34 cellular contexts compared by ENCODE assay signal in the genomic region with DNA sequence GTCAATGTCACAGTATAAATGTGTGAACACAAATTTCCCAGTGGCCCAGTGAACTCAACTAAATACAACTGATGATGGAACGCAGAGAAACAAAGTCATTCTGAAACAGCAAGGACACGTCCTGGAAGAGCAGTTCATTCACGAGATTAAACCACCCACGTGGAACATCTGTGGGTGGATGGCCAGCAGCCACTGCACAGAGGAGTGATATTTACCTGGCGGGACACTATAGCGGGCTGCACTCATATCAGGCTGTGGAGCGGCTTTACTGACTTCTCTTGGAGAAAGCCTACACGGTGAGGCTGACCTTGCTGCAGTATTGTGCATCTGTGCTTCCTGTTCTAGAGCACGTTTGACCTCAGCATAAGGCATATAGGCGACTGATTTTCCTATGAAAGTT.
DNase-seq lines count a peak whose midpoint lies in the region; ATAC-seq and TF ChIP-seq lines count a peak whose summit lies in the region.
"Had no signal": no experiment of that assay in that cellular context is flagged by ENCODE, and none has a peak within 500 bp of the region (broad histone marks: within the 10 kb centered on the region; RNA-seq: fewer than 3 reads in every experiment).

No MANE protein-coding gene starts in this region.

- no peaks in the 10 kb centered on the region for H3K9me3 Mint-ChIP-seq in T-helper 2 cell treated with Interferon-gamma antibody and Interleukin-4, amounts not matched to agents 5 μg/mL and 100 μg/mL, for 36 hours
- no peaks in the 10 kb centered on the region for H3K9me3 Mint-ChIP-seq in activated T-helper 2 cell treated with anti-CD3 and anti-CD28 coated beads, Interferon-gamma antibody, Interleukin-2, Interleukin-4, amounts not matched to agents 10 μg/mL and 5 μg/mL and 100 μg/mL, durations not matched to agents 14 hours and 24 hours and 36 hours
- H3K9me3 Mint-ChIP-seq: activated CD4-positive, alpha-beta T cell treated with anti-CD3 and anti-CD28 coated beads, Interleukin-2, amount 10 ng/mL, durations not matched to agents 7 days and 5 days; activated naive CD4-positive, alpha-beta T cell treated with anti-CD3 and anti-CD28 coated beads for 36 hours; HFFc6; naive B cell; stimulated activated memory B cell treated with anti-CD40 and anti-IgM and Interleukin-4, amounts not matched to agents 10 μg/mL and 1 μg/mL and 100 μg/mL, for 72 hours had no signal

- TF ChIP-seq CTCF in cardiac muscle cell (IDR thresholded peaks at IDR 0.05; ENCODE audit: low read depth, low read length) (no peak), smooth muscle cell (IDR thresholded peaks at IDR 0.05; ENCODE audit: borderline replicate concordance, insufficient read depth, poor library complexity, severe bottlenecking) (no peak)

- peaks cover 53% of the 10 kb centered on the region for H3K36me3 Mint-ChIP-seq in T-helper 2 cell treated with Interferon-gamma antibody and Interleukin-4, amounts not matched to agents 5 μg/mL and 100 μg/mL, for 36 hours (ENCODE audit: low read depth)
- H3K36me3 Mint-ChIP-seq in activated T-helper 2 cell treated with anti-CD3 and anti-CD28 coated beads, Interferon-gamma antibody, Interleukin-2, Interleukin-4, amounts not matched to agents 10 μg/mL and 5 μg/mL and 100 μg/mL, durations not matched to agents 14 hours and 24 hours and 36 hours (ENCODE audit: low read depth), result peaks cover 66% of the 10 kb centered on the region

- H3K9me3 ChIP-seq in cardiac muscle cell (ENCODE audit: low read depth) (no peaks in the 10 kb centered on the region), right cardiac atrium (ENCODE audit: control insufficient read depth, low read length) (no peaks in the 10 kb centered on the region), smooth muscle cell (replicated peaks; ENCODE audit: low read depth) (no peaks in the 10 kb centered on the region)
- H3K9me3 ChIP-seq: BLaER1 treated with 17β-estradiol and CSF1 and Interleukin-3, amounts not matched to agents 10 nM and 100 nM; breast epithelium; gastroesophageal sphincter; Peyer's patch; psoas muscle; suprapubic skin; upper lobe of left lung had no signal

- H3K79me2 ChIP-seq in smooth muscle cell (ENCODE audit: low read depth), result peaks cover 24% of the 10 kb centered on the region

- DNase-seq in T-helper 2 cell treated with Interferon-gamma antibody and Interleukin-4, amounts not matched to agents 5 μg/mL and 100 μg/mL, for 36 hours (ENCODE audit: low spot score), result peak; percentile 10
- DNase-seq in T-helper 2 cell (no peak), cardiac muscle cell (ENCODE audit: low read depth in 1 of 2, low spot score in 1 of 2) (no peak), right cardiac atrium (no peak), smooth muscle cell (lab: John Stamatoyannopoulos, UW; ENCODE audit: unreplicated experiment) (no peak)
- DNase-seq in activated T-helper 2 cell treated with anti-CD3 and anti-CD28 coated beads, Interferon-gamma antibody, Interleukin-2, Interleukin-4, amounts not matched to agents 10 μg/mL and 5 μg/mL and 100 μg/mL, durations not matched to agents 14 hours and 24 hours and 36 hours (ENCODE audit: low spot score), result no peak
- DNase-seq: activated CD4-positive, alpha-beta T cell treated with anti-CD3 and anti-CD28 coated beads, Interleukin-2, amount 10 ng/mL, durations not matched to agents 7 days and 5 days; activated naive CD4-positive, alpha-beta T cell treated with anti-CD3 and anti-CD28 coated beads for 36 hours; anterior cingulate cortex; GOT3; HFFc6; KG1; kidney glomerular epithelial cell; midbrain; naive B cell; NCI-H1105; NCI-H187; NCI-H2171; NCI-H82; Peyer's patch; psoas muscle; SHP77; T1000; upper lobe of left lung; WERI-Rb-1 had no signal

- no peak overlapping the region for H3K4me3 ChIP-seq in cardiac muscle cell
- H3K4me3 ChIP-seq in right cardiac atrium (ENCODE audit: low read length), result no peak overlapping the region
- H3K4me3 ChIP-seq in smooth muscle cell, result no peak overlapping the region
- H3K4me3 ChIP-seq: BLaER1 treated with 17β-estradiol and CSF1 and Interleukin-3, amounts not matched to agents 10 nM and 100 nM; breast epithelium; gastroesophageal sphincter; hepatocyte; Peyer's patch; psoas muscle; suprapubic skin; upper lobe of left lung had no signal

- H3K4me3 Mint-ChIP-seq in T-helper 2 cell treated with Interferon-gamma antibody and Interleukin-4, amounts not matched to agents 5 μg/mL and 100 μg/mL, for 36 hours, result no peak overlapping the region
- H3K4me3 Mint-ChIP-seq in activated T-helper 2 cell treated with anti-CD3 and anti-CD28 coated beads, Interferon-gamma antibody, Interleukin-2, Interleukin-4, amounts not matched to agents 10 μg/mL and 5 μg/mL and 100 μg/mL, durations not matched to agents 14 hours and 24 hours and 36 hours (ENCODE audit: low read depth), result no peak overlapping the region
- H3K4me3 Mint-ChIP-seq: activated CD4-positive, alpha-beta T cell treated with anti-CD3 and anti-CD28 coated beads, Interleukin-2, amount 10 ng/mL, durations not matched to agents 7 days and 5 days; activated naive CD4-positive, alpha-beta T cell treated with anti-CD3 and anti-CD28 coated beads for 36 hours; HFFc6; naive B cell; stimulated activated memory B cell treated with anti-CD40 and anti-IgM and Interleukin-4, amounts not matched to agents 10 μg/mL and 1 μg/mL and 100 μg/mL, for 72 hours had no signal

- no peaks in the 10 kb centered on the region for H3K4me1 ChIP-seq in cardiac muscle cell (ENCODE audit: low read depth)
- no peaks in the 10 kb centered on the region for H3K4me1 ChIP-seq in right cardiac atrium (ENCODE audit: control insufficient read depth, insufficient read depth, low read length)
- H3K4me1 ChIP-seq in smooth muscle cell (ENCODE audit: low read depth), result no peaks in the 10 kb centered on the region
- H3K4me1 ChIP-seq: breast epithelium, suprapubic skin had no signal

- H3K27me3 ChIP-seq in cardiac muscle cell (no peaks in the 10 kb centered on the region), right cardiac atrium (ENCODE audit: control insufficient read depth, insufficient read depth) (no peaks in the 10 kb centered on the region), smooth muscle cell (ENCODE audit: low read depth) (no peaks in the 10 kb centered on the region)
- H3K27me3 ChIP-seq: BLaER1 treated with 17β-estradiol and CSF1 and Interleukin-3, amounts not matched to agents 10 nM and 100 nM; breast epithelium; gastroesophageal sphincter; hepatocyte; Peyer's patch; suprapubic skin; upper lobe of left lung had no signal

- no peak overlapping the region for H3K27ac Mint-ChIP-seq in T-helper 2 cell treated with Interferon-gamma antibody and Interleukin-4, amounts not matched to agents 5 μg/mL and 100 μg/mL, for 36 hours
- peak overlapping the region; percentile 59 for H3K27ac Mint-ChIP-seq in activated T-helper 2 cell treated with anti-CD3 and anti-CD28 coated beads, Interferon-gamma antibody, Interleukin-2, Interleukin-4, amounts not matched to agents 10 μg/mL and 5 μg/mL and 100 μg/mL, durations not matched to agents 14 hours and 24 hours and 36 hours
- H3K27ac Mint-ChIP-seq: activated CD4-positive, alpha-beta T cell treated with anti-CD3 and anti-CD28 coated beads, Interleukin-2, amount 10 ng/mL, durations not matched to agents 7 days and 5 days; activated naive CD4-positive, alpha-beta T cell treated with anti-CD3 and anti-CD28 coated beads for 36 hours; HFFc6; stimulated activated memory B cell treated with anti-CD40 and anti-IgM and Interleukin-4, amounts not matched to agents 10 μg/mL and 1 μg/mL and 100 μg/mL, for 72 hours had no signal

- no peak overlapping the region for H2AFZ ChIP-seq in smooth muscle cell (ENCODE audit: low read depth)
- H2AFZ ChIP-seq: hepatocyte had no signal

- H3K36me3 ChIP-seq in cardiac muscle cell (peaks cover 39% of the 10 kb centered on the region), smooth muscle cell (ENCODE audit: low read depth) (peaks cover 19% of the 10 kb centered on the region)
- H3K36me3 ChIP-seq: breast epithelium had no signal

- peak overlapping the region; percentile 22 for H3K27ac ChIP-seq in cardiac muscle cell
- H3K27ac ChIP-seq in right cardiac atrium (ENCODE audit: low read length), result no peak overlapping the region
- H3K27ac ChIP-seq in smooth muscle cell (ENCODE audit: low read depth), result peak overlapping the region; percentile 15
- H3K27ac ChIP-seq: 22Rv1; BLaER1 treated with 17β-estradiol and CSF1 and Interleukin-3, amounts not matched to agents 10 nM and 100 nM; breast epithelium; hepatocyte; psoas muscle; suprapubic skin; WERI-Rb-1 had no signal

- no peak for ATAC-seq in right cardiac atrium
- ATAC-seq in GM18858 (IDR thresholded peaks at IDR 0.05; ENCODE audit: unreplicated experiment), result no peak
- ATAC-seq in GM19452 (IDR thresholded peaks at IDR 0.05; ENCODE audit: unreplicated experiment), result no peak
- ATAC-seq: gastroesophageal sphincter; stimulated activated memory B cell treated with anti-CD40 and anti-IgM and Interleukin-4, amounts not matched to agents 10 μg/mL and 1 μg/mL and 100 μg/mL, for 72 hours had no signal

- H3K4me1 Mint-ChIP-seq in T-helper 2 cell treated with Interferon-gamma antibody and Interleukin-4, amounts not matched to agents 5 μg/mL and 100 μg/mL, for 36 hours (ENCODE audit: low read depth), result peaks cover 11% of the 10 kb centered on the region
- peaks cover 17% of the 10 kb centered on the region for H3K4me1 Mint-ChIP-seq in activated T-helper 2 cell treated with anti-CD3 and anti-CD28 coated beads, Interferon-gamma antibody, Interleukin-2, Interleukin-4, amounts not matched to agents 10 μg/mL and 5 μg/mL and 100 μg/mL, durations not matched to agents 14 hours and 24 hours and 36 hours (ENCODE audit: low read depth)

- H4K20me1 ChIP-seq in smooth muscle cell (ENCODE audit: low read depth), result peaks cover 15% of the 10 kb centered on the region

- H3K9ac ChIP-seq in smooth muscle cell (ENCODE audit: low read depth), result no peak overlapping the region
- H3K9ac ChIP-seq: BLaER1 treated with 17β-estradiol and CSF1 and Interleukin-3, amounts not matched to agents 10 nM and 100 nM had no signal

- intact Hi-C loops in right cardiac atrium (cut with DNase I), result no loop called here
- intact Hi-C loops in activated T-helper 2 cell treated with anti-CD3 and anti-CD28 coated beads, Interferon-gamma antibody, Interleukin-2, Interleukin-4, amounts not matched to agents 10 μg/mL and 5 μg/mL and 100 μg/mL, durations not matched to agents 14 hours and 24 hours and 36 hours (cut with micrococcal nuclease), result no loop called here

- WGBS in right cardiac atrium, result 80% methylated on average over 10 of the region's 10 CpGs
- 81% methylated on average over 10 of the region's 10 CpGs for WGBS in smooth muscle cell (ENCODE audit: low lambda C conversion rate)

- peak overlapping the region; percentile 54 for H3K4me2 ChIP-seq in smooth muscle cell
- H3K4me2 ChIP-seq: BLaER1 treated with 17β-estradiol and CSF1 and Interleukin-3, amounts not matched to agents 10 nM and 100 nM; hepatocyte had no signal

- peaks cover 4% of the 10 kb centered on the region for H3F3A ChIP-seq in smooth muscle cell (ENCODE audit: low read depth)

- H3K27me3 Mint-ChIP-seq in T-helper 2 cell treated with Interferon-gamma antibody and Interleukin-4, amounts not matched to agents 5 μg/mL and 100 μg/mL, for 36 hours (ENCODE audit: low read depth), result no peaks in the 10 kb centered on the region
- no peaks in the 10 kb centered on the region for H3K27me3 Mint-ChIP-seq in activated T-helper 2 cell treated with anti-CD3 and anti-CD28 coated beads, Interferon-gamma antibody, Interleukin-2, Interleukin-4, amounts not matched to agents 10 μg/mL and 5 μg/mL and 100 μg/mL, durations not matched to agents 14 hours and 24 hours and 36 hours (ENCODE audit: low read depth)
- H3K27me3 Mint-ChIP-seq: activated CD4-positive, alpha-beta T cell treated with anti-CD3 and anti-CD28 coated beads, Interleukin-2, amount 10 ng/mL, durations not matched to agents 7 days and 5 days; naive B cell; stimulated activated memory B cell treated with anti-CD40 and anti-IgM and Interleukin-4, amounts not matched to agents 10 μg/mL and 1 μg/mL and 100 μg/mL, for 72 hours had no signal
